In genomic region chr22:33706100-33706499, GRCh38 we compare ENCODE assay signal across 14 cellular contexts.
DNase-seq lines count a peak whose midpoint lies in the region; ATAC-seq and TF ChIP-seq lines count a peak whose summit lies in the region.
"Had no signal": no experiment of that assay in that cellular context is flagged by ENCODE, and none has a peak within 500 bp of the region (broad histone marks: within the 10 kb centered on the region; RNA-seq: fewer than 3 reads in every experiment).

No MANE protein-coding gene starts in this region.

- intact Hi-C loops in heart left ventricle (cut with DNase I) = no loop called here
- intact Hi-C loops in Right ventricle myocardium inferior (cut with DNase I) = no loop called here
- intact Hi-C loops in dorsolateral prefrontal cortex (cut with DNase I) = loop anchor here in 1 of 2 donors (5.0 kb wide), 1 partner anchor 366 kb away; no protein-coding TSS in a partner anchor

- CTCF ChIA-PET in HEK293T (lab: Yijun Ruan, JAX) = no interaction called here

- no peaks in the 10 kb centered on the region for H3K27me3 ChIP-seq in heart left ventricle
- no peaks in the 10 kb centered on the region for H3K27me3 ChIP-seq in dorsolateral prefrontal cortex

- DNase-seq in heart left ventricle = peak in 4 of 5 donors; percentile 27 to 50 (median 44)
- no peak for DNase-seq in Right ventricle myocardium inferior (ENCODE audit: missing footprints)
- DNase-seq in dorsolateral prefrontal cortex = peak in 6 of 10 donors; percentile 46 to 66 (median 60)
- peak; percentile 43 for DNase-seq in iPS-NIHi11 (ENCODE audit: low spot score)
- DNase-seq in NCI-H1694 treated with DMSO at 0.1 percent for 48 hours (lab: John Stamatoyannopoulos, UW) = no peak
- no peak for DNase-seq in HEK293T (ENCODE audit: extremely low spot score)
- DNase-seq: C1 segment of cervical spinal cord, NCI-H1436 treated with DMSO at 0.1 percent for 48 hours, NCI-H69 had no signal

- TF ChIP-seq POLR2A in heart left ventricle (IDR thresholded peaks at IDR 0.05) = no peak

- H3K4me3 ChIP-seq in heart left ventricle (no peak overlapping the region), dorsolateral prefrontal cortex (no peak overlapping the region)

- H3K27ac ChIP-seq in heart left ventricle (no peak overlapping the region), dorsolateral prefrontal cortex (peak overlapping the region in 35 of 59 donors; percentile 2 to 77 (median 49)), temporal lobe (ENCODE audit: low read depth, low read length) (peak overlapping the region; percentile 52)
- H3K27ac ChIP-seq: 22Rv1, HL-60, RWPE1 had no signal

- 57 to 62% (median 62%) methylated on average over 5 of the region's 5 CpGs for WGBS in heart left ventricle, 4 donors

- TF ChIP-seq CTCF in heart left ventricle (IDR thresholded peaks at IDR 0.05) = peak in 4 of 12 donors; percentile 11 to 45 (median 24)
- TF ChIP-seq CTCF in dorsolateral prefrontal cortex (IDR thresholded peaks at IDR 0.05 in 54 of 56, conservative IDR thresholded peaks at IDR 0.05 in 2 of 56; ENCODE audit: low read depth in 1 of 56, partially characterized antibody in 56 of 56) = peak in 3 of 56 donors; percentile 6 to 15 (median 13)

- POLR2A ChIA-PET in HEK293T (lab: Yijun Ruan, JAX) = no interaction called here

- ATAC-seq in heart left ventricle = peak; percentile 25 to 76 (median 66)
- no peak for ATAC-seq in Right ventricle myocardium inferior
- ATAC-seq in SK-N-SH treated with all-trans-retinoic acid at 6 μM for 48 hours = no peak

- peaks cover 0 to 14% (median 0%) of the 10 kb centered on the region in 12 donors for H3K9me3 ChIP-seq in heart left ventricle

- H3K4me1 ChIP-seq in heart left ventricle = peaks cover 0 to 55% (median 7%) of the 10 kb centered on the region in 12 donors

- H3K36me3 ChIP-seq in heart left ventricle = no peaks in the 10 kb centered on the region

TF ChIP-seq in SK-N-SH treated with all-trans-retinoic acid at 6 μM for 48 hours, 23 proteins besides CTCF, POLR2A, EP300 and RAD21:
- no peak for TF ChIP-seq ZFP30 (CRISPR knock-in tag; IDR thresholded peaks at IDR 0.05)
- no peak for TF ChIP-seq PATZ1 (CRISPR knock-in tag; IDR thresholded peaks at IDR 0.05; ENCODE audit: borderline replicate concordance)
- no peak for TF ChIP-seq OSR1 (CRISPR knock-in tag; IDR thresholded peaks at IDR 0.05)
- no peak for TF ChIP-seq RARB (CRISPR knock-in tag; IDR thresholded peaks at IDR 0.05)
- TF ChIP-seq CSRNP3 (CRISPR knock-in tag; IDR thresholded peaks at IDR 0.05) = no peak
- TF ChIP-seq TOX (CRISPR knock-in tag; IDR thresholded peaks at IDR 0.05; ENCODE audit: borderline replicate concordance) = no peak
- no peak for TF ChIP-seq ZNF8 (CRISPR knock-in tag; IDR thresholded peaks at IDR 0.05)

TF ChIP-seq in HEK293T, 16 proteins besides CTCF, POLR2A, EP300 and RAD21:
- TF ChIP-seq ELF4 (IDR thresholded peaks at IDR 0.05) (no peak), SP1 (IDR thresholded peaks at IDR 0.05) (no peak), SUZ12 (IDR thresholded peaks at IDR 0.05) (no peak), FOXK2 (IDR thresholded peaks at IDR 0.05) (no peak), FOXA1 (IDR thresholded peaks at IDR 0.05) (no peak)

Comparison
In these comparisons a context has a peak if more than half of its experiments do, and no peak if none do; other contexts are left out.
1. ATAC-seq: peak in heart left ventricle (4 of 4); none in Right ventricle myocardium inferior (single experiment) and SK-N-SH treated with all-trans-retinoic acid at 6 μM for 48 hours (single experiment).
2. DNase-seq: peak in heart left ventricle (4 of 5), dorsolateral prefrontal cortex (6 of 10) and iPS-NIHi11 (single experiment); none in Right ventricle myocardium inferior (single experiment), NCI-H1694 treated with DMSO at 0.1 percent for 48 hours (single experiment) and HEK293T (single experiment).
3. H3K27ac ChIP-seq: peak in dorsolateral prefrontal cortex (35 of 59) and temporal lobe (single experiment); none in heart left ventricle (0 of 12).